ENCODE assay signal across 1 cellular context in the genomic region with DNA sequence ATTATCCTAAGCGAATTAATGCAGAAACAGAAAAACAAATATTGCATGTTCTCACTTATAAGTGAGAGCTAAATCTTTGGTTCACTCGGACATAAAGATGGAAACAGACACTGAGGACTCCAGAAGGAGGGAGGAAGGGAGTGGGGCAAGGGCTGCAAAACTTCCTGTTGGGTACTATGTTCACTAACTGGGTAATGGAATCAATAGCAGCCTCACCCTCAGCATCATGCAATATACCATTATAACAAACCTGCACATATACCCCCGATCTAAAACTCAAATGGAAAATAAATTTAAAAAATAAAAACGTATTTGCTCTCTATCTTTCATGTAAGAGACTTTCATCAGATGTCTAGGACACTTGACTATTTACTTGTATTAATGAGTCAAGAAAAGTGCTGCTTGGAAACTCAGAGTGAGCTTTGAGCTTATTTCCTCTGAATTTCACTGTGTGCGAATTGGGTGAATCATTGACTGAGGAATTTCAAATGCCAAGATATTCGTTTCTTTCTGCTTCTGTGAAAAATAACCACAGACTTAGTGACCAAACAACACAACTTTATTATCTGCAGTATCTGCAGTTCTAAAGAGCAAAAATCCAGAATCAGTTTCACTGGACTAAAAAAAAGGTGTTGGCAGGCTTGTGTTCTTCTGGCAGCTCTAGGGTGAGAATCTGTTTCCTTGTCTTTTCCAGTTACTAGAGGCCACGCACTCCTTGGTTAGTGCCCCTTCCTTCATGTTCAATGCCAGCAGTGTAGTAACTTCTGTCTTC.
TF ChIP-seq lines count a peak whose summit lies in the region.

No MANE protein-coding gene starts in this region.

TF ChIP-seq in HepG2, 621 proteins besides CTCF, POLR2A, EP300 and RAD21 (continued from another document and continues in another):
- TF ChIP-seq AHDC1 (CRISPR knock-in tag; IDR thresholded peaks at IDR 0.05; ENCODE audit: borderline replicate concordance) (peak; percentile 40; the same call in 1 of the 2 replicates), ELF3 (CRISPR knock-in tag; IDR thresholded peaks at IDR 0.05) (peak; percentile 37; the same call in 1 of the 2 replicates), ZNF274 (CRISPR knock-in tag; IDR thresholded peaks at IDR 0.05) (no peak), NRL (CRISPR knock-in tag; IDR thresholded peaks at IDR 0.05; ENCODE audit: borderline replicate concordance) (no peak), ZNF143 (CRISPR knock-in tag; IDR thresholded peaks at IDR 0.05) (no peak), DNMT3B (CRISPR knock-in tag; conservative IDR thresholded peaks at IDR 0.05) (no peak), SPEN (CRISPR knock-in tag; IDR thresholded peaks at IDR 0.05; ENCODE audit: low read depth) (no peak), ZNF333 (CRISPR knock-in tag; IDR thresholded peaks at IDR 0.05; ENCODE audit: borderline replicate concordance) (no peak), HOXA7 (CRISPR knock-in tag; IDR thresholded peaks at IDR 0.05) (no peak), THAP11 (CRISPR knock-in tag; IDR thresholded peaks at IDR 0.05) (peak; percentile 20; the same call in 1 of the 2 replicates), PPARG (CRISPR knock-in tag; conservative IDR thresholded peaks at IDR 0.05) (0 out of 2 replicates have a peak, but pooled peaks have one; percentile 24), HMG20A (CRISPR knock-in tag; IDR thresholded peaks at IDR 0.05; ENCODE audit: borderline replicate concordance) (peak; percentile 35; the same call in 1 of the 2 replicates), MIXL1 (CRISPR knock-in tag; IDR thresholded peaks at IDR 0.05) (peak; percentile 44; the same call in 1 of the 2 replicates), MIER3 (CRISPR knock-in tag; IDR thresholded peaks at IDR 0.05; ENCODE audit: borderline replicate concordance) (no peak), SP5 (CRISPR knock-in tag; IDR thresholded peaks at IDR 0.05; ENCODE audit: borderline replicate concordance, low read depth) (no peak), ZNF556 (CRISPR knock-in tag; IDR thresholded peaks at IDR 0.05; ENCODE audit: borderline replicate concordance) (no peak), ZNF460 (CRISPR knock-in tag; IDR thresholded peaks at IDR 0.05; ENCODE audit: borderline replicate concordance) (no peak), ELF1 (CRISPR knock-in tag; IDR thresholded peaks at IDR 0.05) (no peak), CENPBD1 (CRISPR knock-in tag; IDR thresholded peaks at IDR 0.05; ENCODE audit: borderline replicate concordance, low read depth) (no peak)
- TF ChIP-seq, protein P1, sequence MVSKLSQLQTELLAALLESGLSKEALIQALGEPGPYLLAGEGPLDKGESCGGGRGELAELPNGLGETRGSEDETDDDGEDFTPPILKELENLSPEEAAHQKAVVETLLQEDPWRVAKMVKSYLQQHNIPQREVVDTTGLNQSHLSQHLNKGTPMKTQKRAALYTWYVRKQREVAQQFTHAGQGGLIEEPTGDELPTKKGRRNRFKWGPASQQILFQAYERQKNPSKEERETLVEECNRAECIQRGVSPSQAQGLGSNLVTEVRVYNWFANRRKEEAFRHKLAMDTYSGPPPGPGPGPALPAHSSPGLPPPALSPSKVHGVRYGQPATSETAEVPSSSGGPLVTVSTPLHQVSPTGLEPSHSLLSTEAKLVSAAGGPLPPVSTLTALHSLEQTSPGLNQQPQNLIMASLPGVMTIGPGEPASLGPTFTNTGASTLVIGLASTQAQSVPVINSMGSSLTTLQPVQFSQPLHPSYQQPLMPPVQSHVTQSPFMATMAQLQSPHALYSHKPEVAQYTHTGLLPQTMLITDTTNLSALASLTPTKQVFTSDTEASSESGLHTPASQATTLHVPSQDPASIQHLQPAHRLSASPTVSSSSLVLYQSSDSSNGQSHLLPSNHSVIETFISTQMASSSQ (IDR thresholded peaks at IDR 0.05; ENCODE audit: low read depth) = peak; percentile 36; the same call in 1 of the 2 replicates
- TF ChIP-seq, protein P1 (CRISPR knock-in tag; IDR thresholded peaks at IDR 0.05; ENCODE audit: borderline replicate concordance) = no peak
- TF ChIP-seq, protein P2, sequence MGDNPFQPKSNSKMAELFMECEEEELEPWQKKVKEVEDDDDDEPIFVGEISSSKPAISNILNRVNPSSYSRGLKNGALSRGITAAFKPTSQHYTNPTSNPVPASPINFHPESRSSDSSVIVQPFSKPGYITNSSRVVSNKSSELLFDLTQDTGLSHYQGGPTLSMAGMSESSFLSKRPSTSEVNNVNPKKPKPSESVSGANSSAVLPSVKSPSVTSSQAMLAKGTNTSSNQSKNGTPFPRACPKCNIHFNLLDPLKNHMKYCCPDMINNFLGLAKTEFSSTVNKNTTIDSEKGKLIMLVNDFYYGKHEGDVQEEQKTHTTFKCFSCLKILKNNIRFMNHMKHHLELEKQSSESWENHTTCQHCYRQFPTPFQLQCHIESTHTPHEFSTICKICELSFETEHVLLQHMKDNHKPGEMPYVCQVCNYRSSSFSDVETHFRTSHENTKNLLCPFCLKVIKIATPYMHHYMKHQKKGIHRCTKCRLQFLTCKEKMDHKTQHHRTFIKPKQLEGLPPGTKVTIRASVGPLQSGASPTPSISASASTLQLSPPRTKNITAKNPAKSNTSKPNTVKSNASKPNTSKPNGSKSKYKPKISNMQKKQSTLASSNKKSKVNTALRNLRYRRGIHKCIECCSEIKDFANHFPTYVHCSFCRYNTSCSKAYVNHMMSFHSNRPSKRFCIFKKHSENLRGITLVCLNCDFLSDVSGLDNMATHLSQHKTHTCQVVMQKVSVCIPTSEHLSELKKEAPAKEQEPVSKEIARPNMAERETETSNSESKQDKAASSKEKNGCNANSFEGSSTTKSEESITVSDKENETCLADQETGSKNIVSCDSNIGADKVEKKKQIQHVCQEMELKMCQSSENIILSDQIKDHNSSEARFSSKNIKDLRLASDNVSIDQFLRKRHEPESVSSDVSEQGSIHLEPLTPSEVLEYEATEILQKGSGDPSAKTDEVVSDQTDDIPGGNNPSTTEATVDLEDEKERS (CRISPR knock-in tag; IDR thresholded peaks at IDR 0.05) = no peak
- TF ChIP-seq, protein P3, sequence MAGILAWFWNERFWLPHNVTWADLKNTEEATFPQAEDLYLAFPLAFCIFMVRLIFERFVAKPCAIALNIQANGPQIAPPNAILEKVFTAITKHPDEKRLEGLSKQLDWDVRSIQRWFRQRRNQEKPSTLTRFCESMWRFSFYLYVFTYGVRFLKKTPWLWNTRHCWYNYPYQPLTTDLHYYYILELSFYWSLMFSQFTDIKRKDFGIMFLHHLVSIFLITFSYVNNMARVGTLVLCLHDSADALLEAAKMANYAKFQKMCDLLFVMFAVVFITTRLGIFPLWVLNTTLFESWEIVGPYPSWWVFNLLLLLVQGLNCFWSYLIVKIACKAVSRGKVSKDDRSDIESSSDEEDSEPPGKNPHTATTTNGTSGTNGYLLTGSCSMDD (CRISPR knock-in tag; IDR thresholded peaks at IDR 0.05) = no peak
- TF ChIP-seq, protein P4, sequence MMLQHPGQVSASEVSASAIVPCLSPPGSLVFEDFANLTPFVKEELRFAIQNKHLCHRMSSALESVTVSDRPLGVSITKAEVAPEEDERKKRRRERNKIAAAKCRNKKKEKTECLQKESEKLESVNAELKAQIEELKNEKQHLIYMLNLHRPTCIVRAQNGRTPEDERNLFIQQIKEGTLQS (CRISPR knock-in tag; IDR thresholded peaks at IDR 0.05) = no peak
- TF ChIP-seq, protein P5, sequence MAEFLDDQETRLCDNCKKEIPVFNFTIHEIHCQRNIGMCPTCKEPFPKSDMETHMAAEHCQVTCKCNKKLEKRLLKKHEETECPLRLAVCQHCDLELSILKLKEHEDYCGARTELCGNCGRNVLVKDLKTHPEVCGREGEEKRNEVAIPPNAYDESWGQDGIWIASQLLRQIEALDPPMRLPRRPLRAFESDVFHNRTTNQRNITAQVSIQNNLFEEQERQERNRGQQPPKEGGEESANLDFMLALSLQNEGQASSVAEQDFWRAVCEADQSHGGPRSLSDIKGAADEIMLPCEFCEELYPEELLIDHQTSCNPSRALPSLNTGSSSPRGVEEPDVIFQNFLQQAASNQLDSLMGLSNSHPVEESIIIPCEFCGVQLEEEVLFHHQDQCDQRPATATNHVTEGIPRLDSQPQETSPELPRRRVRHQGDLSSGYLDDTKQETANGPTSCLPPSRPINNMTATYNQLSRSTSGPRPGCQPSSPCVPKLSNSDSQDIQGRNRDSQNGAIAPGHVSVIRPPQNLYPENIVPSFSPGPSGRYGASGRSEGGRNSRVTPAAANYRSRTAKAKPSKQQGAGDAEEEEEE (CRISPR knock-in tag; IDR thresholded peaks at IDR 0.05; ENCODE audit: borderline replicate concordance) = no peak
- TF ChIP-seq, protein P6, sequence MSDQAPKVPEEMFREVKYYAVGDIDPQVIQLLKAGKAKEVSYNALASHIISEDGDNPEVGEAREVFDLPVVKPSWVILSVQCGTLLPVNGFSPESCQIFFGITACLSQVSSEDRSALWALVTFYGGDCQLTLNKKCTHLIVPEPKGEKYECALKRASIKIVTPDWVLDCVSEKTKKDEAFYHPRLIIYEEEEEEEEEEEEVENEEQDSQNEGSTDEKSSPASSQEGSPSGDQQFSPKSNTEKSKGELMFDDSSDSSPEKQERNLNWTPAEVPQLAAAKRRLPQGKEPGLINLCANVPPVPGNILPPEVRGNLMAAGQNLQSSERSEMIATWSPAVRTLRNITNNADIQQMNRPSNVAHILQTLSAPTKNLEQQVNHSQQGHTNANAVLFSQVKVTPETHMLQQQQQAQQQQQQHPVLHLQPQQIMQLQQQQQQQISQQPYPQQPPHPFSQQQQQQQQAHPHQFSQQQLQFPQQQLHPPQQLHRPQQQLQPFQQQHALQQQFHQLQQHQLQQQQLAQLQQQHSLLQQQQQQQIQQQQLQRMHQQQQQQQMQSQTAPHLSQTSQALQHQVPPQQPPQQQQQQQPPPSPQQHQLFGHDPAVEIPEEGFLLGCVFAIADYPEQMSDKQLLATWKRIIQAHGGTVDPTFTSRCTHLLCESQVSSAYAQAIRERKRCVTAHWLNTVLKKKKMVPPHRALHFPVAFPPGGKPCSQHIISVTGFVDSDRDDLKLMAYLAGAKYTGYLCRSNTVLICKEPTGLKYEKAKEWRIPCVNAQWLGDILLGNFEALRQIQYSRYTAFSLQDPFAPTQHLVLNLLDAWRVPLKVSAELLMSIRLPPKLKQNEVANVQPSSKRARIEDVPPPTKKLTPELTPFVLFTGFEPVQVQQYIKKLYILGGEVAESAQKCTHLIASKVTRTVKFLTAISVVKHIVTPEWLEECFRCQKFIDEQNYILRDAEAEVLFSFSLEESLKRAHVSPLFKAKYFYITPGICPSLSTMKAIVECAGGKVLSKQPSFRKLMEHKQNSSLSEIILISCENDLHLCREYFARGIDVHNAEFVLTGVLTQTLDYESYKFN (CRISPR knock-in tag; conservative IDR thresholded peaks at IDR 0.05) = peak; percentile 61
